Comparison of ENCODE assay signal across 34 cellular contexts in genomic region chr3:139037478-139037877, GRCh38. TPM values are rescaled to one million over a fixed set of nuclear protein-coding genes. Genes with fewer than 3 reads are reported as not detected.
"Had no signal": no experiment of that assay in that cellular context is flagged by ENCODE, and none has a peak within 500 bp of the region (broad histone marks: within the 10 kb centered on the region; RNA-seq: fewer than 3 reads in every experiment).

No MANE protein-coding gene starts in this region.

- DNase-seq: stimulated activated CD4-positive, alpha-beta T cell treated with anti-CD3 and anti-CD28 coated beads, Interleukin-2, amount 100 ng/mL, for 48 hours; stimulated activated CD4-positive, alpha-beta T cell treated with anti-CD3 and anti-CD28 coated beads, Interleukin-4, amount 100 ng/mL, for 1 hour; stimulated activated CD4-positive, alpha-beta T cell treated with anti-CD3 and anti-CD28 coated beads, Interleukin-4, amount 100 ng/mL, for 24 hours; stimulated activated CD4-positive, alpha-beta T cell treated with anti-CD3 and anti-CD28 coated beads, Interleukin-4, amount 100 ng/mL, for 4 hours; stimulated activated CD8-positive, alpha-beta memory T cell treated with anti-CD3 and anti-CD28 coated beads, Interleukin-4, amount 100 ng/mL, for 48 hours; stimulated activated naive B cell treated with anti-CD40 and anti-IgM and Interleukin-4, amounts not matched to agents 10 μg/mL and 1 μg/mL and 100 μg/mL, for 72 hours; stimulated activated naive CD4-positive, alpha-beta T cell; stimulated activated naive CD4-positive, alpha-beta T cell treated with Interleukin-2 at 50 U/mL for 16 hours; stimulated activated naive CD8-positive, alpha-beta T cell treated with anti-CD3 and anti-CD28 coated beads, Interleukin-15, amount 100 ng/mL, for 72 hours; stimulated activated naive CD8-positive, alpha-beta T cell treated with anti-CD3 and anti-CD28 coated beads, Interleukin-15, Interleukin-2, amounts not matched to agents 100 U/mL and 50 U/mL, for 24 hours; stomach; substantia nigra; testis; thyroid gland; tibial artery; transverse colon; trophoblast cell; upper lobe of left lung; upper lobe of right lung; uterus had no signal

- H3K36me3 Mint-ChIP-seq: stimulated activated effector memory CD8-positive, alpha-beta T cell treated with anti-CD3 and anti-CD28 coated beads, Interleukin-12 subunit alpha, Interleukin-12 subunit beta, amount 100 ng/mL, for 72 hours; stimulated activated memory B cell treated with anti-CD40 and anti-IgM and Interleukin-4, amounts not matched to agents 10 μg/mL and 1 μg/mL and 100 μg/mL, for 72 hours; stimulated activated naive B cell treated with anti-CD40 and anti-IgM and Interleukin-4, amounts not matched to agents 10 μg/mL and 1 μg/mL and 100 μg/mL, for 72 hours; type B pancreatic cell had no signal

- ATAC-seq: stimulated activated effector memory CD8-positive, alpha-beta T cell treated with anti-CD3 and anti-CD28 coated beads, Interleukin-12 subunit alpha, Interleukin-12 subunit beta, amount 100 ng/mL, for 72 hours; stimulated activated memory B cell treated with anti-CD40 and anti-IgM and Interleukin-4, amounts not matched to agents 10 μg/mL and 1 μg/mL and 100 μg/mL, for 72 hours; stimulated activated naive B cell treated with anti-CD40 and anti-IgM and Interleukin-4, amounts not matched to agents 10 μg/mL and 1 μg/mL and 100 μg/mL, for 72 hours; stimulated activated naive CD8-positive, alpha-beta T cell treated with anti-CD3 and anti-CD28 coated beads, Interleukin-15, amount 100 ng/mL, for 72 hours; stimulated activated naive CD8-positive, alpha-beta T cell treated with anti-CD3 and anti-CD28 coated beads, Interleukin-15, Interleukin-2, amounts not matched to agents 100 U/mL and 50 U/mL, for 24 hours; upper lobe of right lung had no signal

- H3K4me3 Mint-ChIP-seq: stimulated activated effector memory CD8-positive, alpha-beta T cell treated with anti-CD3 and anti-CD28 coated beads, Interleukin-12 subunit alpha, Interleukin-12 subunit beta, amount 100 ng/mL, for 72 hours; stimulated activated memory B cell treated with anti-CD40 and anti-IgM and Interleukin-4, amounts not matched to agents 10 μg/mL and 1 μg/mL and 100 μg/mL, for 72 hours; stimulated activated naive B cell treated with anti-CD40 and anti-IgM and Interleukin-4, amounts not matched to agents 10 μg/mL and 1 μg/mL and 100 μg/mL, for 72 hours; stimulated activated naive CD8-positive, alpha-beta T cell treated with anti-CD3 and anti-CD28 coated beads, Interleukin-15, amount 100 ng/mL, for 72 hours; stimulated activated naive CD8-positive, alpha-beta T cell treated with anti-CD3 and anti-CD28 coated beads, Interleukin-15, Interleukin-2, amounts not matched to agents 100 ng/mL and 50 ng/mL, for 24 hours; type B pancreatic cell had no signal

- H3K4me1 Mint-ChIP-seq: stimulated activated effector memory CD8-positive, alpha-beta T cell treated with anti-CD3 and anti-CD28 coated beads, Interleukin-12 subunit alpha, Interleukin-12 subunit beta, amount 100 ng/mL, for 72 hours; stimulated activated memory B cell treated with anti-CD40 and anti-IgM and Interleukin-4, amounts not matched to agents 10 μg/mL and 1 μg/mL and 100 μg/mL, for 72 hours; stimulated activated naive B cell treated with anti-CD40 and anti-IgM and Interleukin-4, amounts not matched to agents 10 μg/mL and 1 μg/mL and 100 μg/mL, for 72 hours; stimulated activated naive CD8-positive, alpha-beta T cell treated with anti-CD3 and anti-CD28 coated beads, Interleukin-15, amount 100 ng/mL, for 72 hours had no signal

- H3K4me3 ChIP-seq: stomach, suprapubic skin, testis, thoracic aorta, thyroid gland, tibial artery, tibial nerve, transverse colon, upper lobe of left lung, upper lobe of right lung, uterus, vagina had no signal

- H3K9me3 ChIP-seq: suprapubic skin, testis, thoracic aorta, thyroid gland, tibial artery, tibial nerve, transverse colon, upper lobe of left lung, upper lobe of right lung, uterus, vagina had no signal

- H3K27ac Mint-ChIP-seq: stimulated activated effector memory CD8-positive, alpha-beta T cell treated with anti-CD3 and anti-CD28 coated beads, Interleukin-12 subunit alpha, Interleukin-12 subunit beta, amount 100 ng/mL, for 72 hours; stimulated activated memory B cell treated with anti-CD40 and anti-IgM and Interleukin-4, amounts not matched to agents 10 μg/mL and 1 μg/mL and 100 μg/mL, for 72 hours; stimulated activated naive B cell treated with anti-CD40 and anti-IgM and Interleukin-4, amounts not matched to agents 10 μg/mL and 1 μg/mL and 100 μg/mL, for 72 hours; stimulated activated naive CD8-positive, alpha-beta T cell treated with anti-CD3 and anti-CD28 coated beads, Interleukin-15, amount 100 ng/mL, for 72 hours; stimulated activated naive CD8-positive, alpha-beta T cell treated with anti-CD3 and anti-CD28 coated beads, Interleukin-15, Interleukin-2, amounts not matched to agents 100 ng/mL and 50 ng/mL, for 24 hours; type B pancreatic cell had no signal

- H3K27ac ChIP-seq: stomach, suprapubic skin, testis, thoracic aorta, thyroid gland, tibial artery, tibial nerve, transverse colon, upper lobe of left lung, upper lobe of right lung, uterus, vagina had no signal

- H3K36me3 ChIP-seq: stomach, suprapubic skin, thoracic aorta, thyroid gland, tibial artery, tibial nerve, transverse colon, upper lobe of left lung, upper lobe of right lung, uterus, vagina had no signal

- H3K9me3 Mint-ChIP-seq: stimulated activated memory B cell treated with anti-CD40 and anti-IgM and Interleukin-4, amounts not matched to agents 10 μg/mL and 1 μg/mL and 100 μg/mL, for 72 hours; stimulated activated naive CD8-positive, alpha-beta T cell treated with anti-CD3 and anti-CD28 coated beads, Interleukin-15, amount 100 ng/mL, for 72 hours; type B pancreatic cell had no signal

- FAIRE-seq: urothelium cell line had no signal

- H3K27me3 ChIP-seq: stomach, suprapubic skin, testis, thyroid gland, tibial artery, tibial nerve, transverse colon, upper lobe of left lung, upper lobe of right lung, uterus, vagina had no signal

- H3K4me1 ChIP-seq: stomach, suprapubic skin, testis, thyroid gland, tibial artery, tibial nerve, upper lobe of left lung, upper lobe of right lung, uterus, vagina had no signal

- H3K27me3 Mint-ChIP-seq: stimulated activated naive CD8-positive, alpha-beta T cell treated with anti-CD3 and anti-CD28 coated beads, Interleukin-15, amount 100 ng/mL, for 72 hours had no signal

RNA-seq across cellular contexts. Expression of gene PRR23C, which starts 7.2 kb away (rescaled TPM):
- total RNA-seq: stomach, subcutaneous adipose tissue, suprapubic skin, temporal lobe, thoracic aorta, thyroid gland, tibial nerve, transverse colon, upper lobe of left lung, upper lobe of right lung, ureter, urinary bladder, uterus, vagina had no signal
- polyA plus RNA-seq: stomach, thymus, urinary bladder had no signal

RNA-seq across cellular contexts. Expression of gene PRR23B, which starts 16.8 kb away (rescaled TPM):
- total RNA-seq: stomach, subcutaneous adipose tissue, suprapubic skin, temporal lobe, thoracic aorta, thyroid gland, tibial nerve, transverse colon, upper lobe of left lung, upper lobe of right lung, ureter, urinary bladder, uterus, vagina had no signal
- polyA plus RNA-seq: stomach, urinary bladder had no signal

RNA-seq across cellular contexts. Expression of gene PRR23A, which starts 31.4 kb away (rescaled TPM):
- total RNA-seq: stomach, subcutaneous adipose tissue, suprapubic skin, temporal lobe, thoracic aorta, thyroid gland, tibial nerve, transverse colon, upper lobe of left lung, upper lobe of right lung, ureter, urinary bladder, uterus, vagina had no signal
- polyA plus RNA-seq: stomach, urinary bladder had no signal
